In genomic region chr13:29511980-29512379, GRCh38 we compare ENCODE assay signal across 18 cellular contexts.
DNase-seq lines count a peak whose midpoint lies in the region; ATAC-seq and TF ChIP-seq lines count a peak whose summit lies in the region.
"Had no signal": no experiment of that assay in that cellular context is flagged by ENCODE, and none has a peak within 500 bp of the region (broad histone marks: within the 10 kb centered on the region; RNA-seq: fewer than 3 reads in every experiment).

No MANE protein-coding gene starts in this region.

- no peak overlapping the region for H3K9ac ChIP-seq in mammary epithelial cell (ENCODE audit: insufficient read depth, low read length)

- H3K27ac ChIP-seq in mammary epithelial cell (ENCODE audit: insufficient read depth, low read depth, low read length) (no peak overlapping the region), left lung (no peak overlapping the region), aorta (ENCODE audit: low read depth in 1 of 2, low read length in 2 of 2) (no peak overlapping the region)
- H3K27ac ChIP-seq: colonic mucosa had no signal

- no peaks in the 10 kb centered on the region for H3K79me2 ChIP-seq in mammary epithelial cell (ENCODE audit: insufficient read depth, low read length)

- no peak overlapping the region for H3K4me3 Mint-ChIP-seq in MCF 10A (ENCODE audit: unreplicated experiment)
- no peak overlapping the region for H3K4me3 Mint-ChIP-seq in brain
- H3K4me3 Mint-ChIP-seq: activated CD4-positive, alpha-beta memory T cell treated with anti-CD3 and anti-CD28 coated beads, Interleukin-2, amount 10 ng/mL, durations not matched to agents 7 days and 5 days; IgD-negative memory B cell; neural crest cell; T-helper 1 cell treated with Interleukin-12 subunit alpha and Interleukin-12 subunit beta and Interleukin-4 antibody, amounts not matched to agents 30 μg/mL and 1 μg/mL, for 36 hours had no signal

- no peak overlapping the region for H3K4me3 ChIP-seq in mammary epithelial cell (replicated peaks in 1 of 3; ENCODE audit: insufficient read depth in 1 of 3, low read depth in 2 of 3, low read length in 3 of 3)
- no peak overlapping the region for H3K4me3 ChIP-seq in left lung
- H3K4me3 ChIP-seq in aorta (ENCODE audit: low read length in 2 of 2), result no peak overlapping the region
- H3K4me3 ChIP-seq: colonic mucosa had no signal

- H3K36me3 Mint-ChIP-seq in MCF 10A (ENCODE audit: insufficient read depth, unreplicated experiment), result peaks cover 58% of the 10 kb centered on the region
- peaks cover 26% of the 10 kb centered on the region for H3K36me3 Mint-ChIP-seq in brain

- H3K4me1 Mint-ChIP-seq in MCF 10A (ENCODE audit: insufficient read depth, unreplicated experiment) (no peaks in the 10 kb centered on the region), brain (peaks cover 61% of the 10 kb centered on the region)
- H3K4me1 Mint-ChIP-seq: neural crest cell had no signal

- 82% methylated on average over 7 of the region's 8 CpGs for WGBS in mammary epithelial cell (ENCODE audit: low coverage, missing lambda C conversion rate)
- WGBS in aorta, 2 donors, result 61 to 68% methylated on average over 8 of the region's 8 CpGs

- CTCF ChIA-PET in MCF 10A (lab: Yijun Ruan, JAX), result no interaction called here
- CTCF ChIA-PET in mammary epithelial cell (lab: Charles Lee; ENCODE audit: low non-redundant PET), result no interaction called here

- no peak for DNase-seq in MCF 10A (ENCODE audit: unreplicated experiment)
- DNase-seq in mammary epithelial cell, result no peak
- no peak for DNase-seq in left lung
- no peak for DNase-seq in aorta
- no peak for DNase-seq in stimulated activated CD4-positive, alpha-beta T cell treated with anti-CD3 and anti-CD28 coated beads, Interleukin-2, amount 100 ng/mL, for 48 hours
- no peak for DNase-seq in DMS79 treated with DMSO at 0.1 percent for 48 hours (lab: John Stamatoyannopoulos, UW)
- DNase-seq: activated CD4-positive, alpha-beta memory T cell treated with anti-CD3 and anti-CD28 coated beads, Interleukin-2, amount 10 ng/mL, durations not matched to agents 7 days and 5 days; amygdala; colonic mucosa; NCI-H2081; NCI-H510A treated with DMSO at 0.1 percent for 48 hours; SHP77; stimulated activated naive CD4-positive, alpha-beta T cell treated with Interleukin-2 at 50 U/mL for 16 hours had no signal

- BruUV-seq in MCF 10A (replicated peaks; lab: Mats Ljungman, UMichigan), result TSS peak; percentile 13
- no TSS peak for BruUV-seq in mammary epithelial cell (replicated peaks; lab: Mats Ljungman, UMichigan)

- dilution Hi-C loops in mammary epithelial cell (cut with HindIII; ENCODE audit: low sequenced_read_pairs), result loop anchor here (25.0 kb wide), 1 partner anchor 200 kb away; no protein-coding TSS in a partner anchor

- POLR2A ChIA-PET in MCF 10A (lab: Yijun Ruan, JAX), result interaction anchor here (0.9 kb wide), 1 partner anchor 255 kb away, joined by 3 read pairs; no protein-coding TSS in a partner anchor

- peaks cover 14% of the 10 kb centered on the region for H3K36me3 ChIP-seq in mammary epithelial cell (ENCODE audit: insufficient read depth, low read length)
- peaks cover 0 to 64% of the 10 kb centered on the region in 2 donors for H3K36me3 ChIP-seq in left lung
- H3K36me3 ChIP-seq in aorta (ENCODE audit: control insufficient read depth in 1 of 2, insufficient read depth in 2 of 2, low read length in 1 of 2), result peaks cover 0 to 2% of the 10 kb centered on the region in 2 donors
- H3K36me3 ChIP-seq: colonic mucosa had no signal

- H3K9me3 ChIP-seq in mammary epithelial cell (replicated peaks; ENCODE audit: insufficient read depth, low read length), result no peaks in the 10 kb centered on the region
- no peaks in the 10 kb centered on the region for H3K9me3 ChIP-seq in left lung
- H3K9me3 ChIP-seq in aorta (ENCODE audit: control insufficient read depth, low read length), result no peaks in the 10 kb centered on the region
- H3K9me3 ChIP-seq: colonic mucosa had no signal

- peak; percentile 7 for ATAC-seq in left lung
- peak; percentile 20 for ATAC-seq in aorta (ENCODE audit: low FRiP score)
- ATAC-seq in HG03045 (IDR thresholded peaks at IDR 0.05; ENCODE audit: unreplicated experiment), result no peak

- no peak overlapping the region for H3K4me2 ChIP-seq in mammary epithelial cell (ENCODE audit: insufficient read depth, low read depth, low read length)

- in situ Hi-C loops in mammary epithelial cell (cut with MboI; ENCODE audit: low sequenced_read_pairs in 2 of 2), result loop anchor here in 1 of 2 donors (10.0 kb wide), 1 partner anchor 193 kb away; no protein-coding TSS in a partner anchor

- H3K27me3 ChIP-seq in mammary epithelial cell (ENCODE audit: insufficient read depth, low read length) (no peaks in the 10 kb centered on the region), left lung (peaks cover 0 to 6% of the 10 kb centered on the region in 2 donors), aorta (ENCODE audit: control insufficient read depth in 1 of 2, insufficient read depth in 2 of 2, low read length in 1 of 2) (no peaks in the 10 kb centered on the region)
- H3K27me3 ChIP-seq: colonic mucosa had no signal

- H3K9me3 Mint-ChIP-seq in MCF 10A (ENCODE audit: unreplicated experiment) (no peaks in the 10 kb centered on the region), brain (no peaks in the 10 kb centered on the region)
- H3K9me3 Mint-ChIP-seq: activated CD4-positive, alpha-beta memory T cell treated with anti-CD3 and anti-CD28 coated beads, Interleukin-2, amount 10 ng/mL, durations not matched to agents 7 days and 5 days; IgD-negative memory B cell; neural crest cell; T-helper 1 cell treated with Interleukin-12 subunit alpha and Interleukin-12 subunit beta and Interleukin-4 antibody, amounts not matched to agents 30 μg/mL and 1 μg/mL, for 36 hours had no signal

- H2AFZ ChIP-seq in mammary epithelial cell (ENCODE audit: low read depth, low read length), result no peak overlapping the region

- no peak for TF ChIP-seq CTCF in MCF 10A (IDR thresholded peaks at IDR 0.05; ENCODE audit: unreplicated experiment)
- no peak for TF ChIP-seq CTCF in mammary epithelial cell (conservative IDR thresholded peaks at IDR 0.05 in 1 of 2, IDR thresholded peaks at IDR 0.05 in 1 of 2; ENCODE audit: extremely low read depth in 1 of 2, insufficient read depth in 1 of 2, low read depth in 1 of 2, low read length in 2 of 2)
- no peak for TF ChIP-seq CTCF in brain (conservative IDR thresholded peaks at IDR 0.05)
- no peak for TF ChIP-seq CTCF in left lung (IDR thresholded peaks at IDR 0.05)

- H3K27me3 Mint-ChIP-seq in MCF 10A (ENCODE audit: insufficient read depth, unreplicated experiment) (no peaks in the 10 kb centered on the region), brain (no peaks in the 10 kb centered on the region)
- H3K27me3 Mint-ChIP-seq: activated CD4-positive, alpha-beta memory T cell treated with anti-CD3 and anti-CD28 coated beads, Interleukin-2, amount 10 ng/mL, durations not matched to agents 7 days and 5 days; IgD-negative memory B cell had no signal

- H3K27ac Mint-ChIP-seq in MCF 10A (ENCODE audit: low read depth, unreplicated experiment), result no peak overlapping the region
- peak overlapping the region in 4 of 5 experiments; percentile 66 to 92 (median 89) for H3K27ac Mint-ChIP-seq in brain
- H3K27ac Mint-ChIP-seq: activated CD4-positive, alpha-beta memory T cell treated with anti-CD3 and anti-CD28 coated beads, Interleukin-2, amount 10 ng/mL, durations not matched to agents 7 days and 5 days; IgD-negative memory B cell; T-helper 1 cell treated with Interleukin-12 subunit alpha and Interleukin-12 subunit beta and Interleukin-4 antibody, amounts not matched to agents 30 μg/mL and 1 μg/mL, for 36 hours had no signal

- intact Hi-C loops in MCF 10A (cut with micrococcal nuclease) (no loop called here), mammary epithelial cell (cut with micrococcal nuclease) (no loop called here), left lung (cut with DNase I) (no loop called here), aorta (cut with DNase I) (loop anchor here in 1 of 2 donors (10.0 kb wide), 1 partner anchor 413 kb away; no protein-coding TSS in a partner anchor)

- no peaks in the 10 kb centered on the region for H4K20me1 ChIP-seq in mammary epithelial cell (ENCODE audit: insufficient read depth, low read length)

- H3K4me1 ChIP-seq in mammary epithelial cell (ENCODE audit: insufficient read depth, low read length) (no peaks in the 10 kb centered on the region), left lung (no peaks in the 10 kb centered on the region), aorta (ENCODE audit: control insufficient read depth in 1 of 2, insufficient read depth in 2 of 2, low read length in 2 of 2) (no peaks in the 10 kb centered on the region)
